32 cellular contexts compared by ENCODE assay signal in the genomic region with DNA sequence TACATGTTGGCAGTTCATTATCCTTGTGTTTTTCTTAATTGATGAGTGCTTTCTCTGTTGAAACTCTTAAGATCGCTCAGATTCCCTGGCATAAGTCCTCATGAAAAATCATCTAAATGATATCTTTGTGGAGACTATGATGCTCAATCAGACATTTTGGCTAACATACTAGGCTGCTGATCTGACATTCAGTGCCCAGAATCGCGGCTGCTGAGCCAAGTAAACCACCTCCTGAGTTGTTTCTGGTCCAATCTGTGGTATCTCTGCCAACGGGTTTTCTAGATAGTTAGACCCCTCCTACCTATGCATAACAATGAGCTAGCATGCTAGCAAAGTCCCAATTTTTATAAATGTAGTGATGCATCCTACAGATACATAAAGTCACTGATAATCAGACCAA.
"Had no signal": no experiment of that assay in that cellular context is flagged by ENCODE, and none has a peak within 500 bp of the region (broad histone marks: within the 10 kb centered on the region; RNA-seq: fewer than 3 reads in every experiment).

No MANE protein-coding gene starts in this region.

- H3K36me3 Mint-ChIP-seq: activated CD8-positive, alpha-beta memory T cell treated with anti-CD3 and anti-CD28 coated beads, Interleukin-2, amount 10 ng/mL, durations not matched to agents 7 days and 5 days; activated naive CD4-positive, alpha-beta T cell treated with anti-CD3 and anti-CD28 coated beads, Interleukin-2, amount 10 ng/mL, durations not matched to agents 7 days and 5 days; activated naive CD4-positive, alpha-beta T cell treated with anti-CD3 and anti-CD28 coated beads, Interleukin-2, amount 50 U/mL, for 24 hours; activated naive CD8-positive, alpha-beta T cell; activated naive CD8-positive, alpha-beta T cell treated with anti-CD3 and anti-CD28 coated beads, Interleukin-2, amount 10 ng/mL, durations not matched to agents 7 days and 5 days; brain had no signal

- H3K27me3 Mint-ChIP-seq: activated B cell treated with CpG ODN at 0.5 μM for 24 hours; activated CD4-positive, alpha-beta memory T cell treated with anti-CD3 and anti-CD28 coated beads, Interleukin-2, amount 10 ng/mL, durations not matched to agents 7 days and 5 days; activated CD4-positive, alpha-beta T cell treated with anti-CD3 and anti-CD28 coated beads, Interleukin-2, amount 10 ng/mL, durations not matched to agents 7 days and 5 days; activated CD8-positive, alpha-beta memory T cell treated with anti-CD3 and anti-CD28 coated beads, Interleukin-2, amount 10 ng/mL, durations not matched to agents 7 days and 5 days; activated naive CD4-positive, alpha-beta T cell treated with anti-CD3 and anti-CD28 coated beads, Interleukin-2, amount 10 ng/mL, durations not matched to agents 7 days and 5 days; activated naive CD4-positive, alpha-beta T cell treated with anti-CD3 and anti-CD28 coated beads, Interleukin-2, amount 50 U/mL, for 24 hours; activated naive CD8-positive, alpha-beta T cell; activated naive CD8-positive, alpha-beta T cell treated with anti-CD3 and anti-CD28 coated beads, Interleukin-2, amount 10 ng/mL, durations not matched to agents 7 days and 5 days; activated naive CD8-positive, alpha-beta T cell treated with anti-CD3 and anti-CD28 coated beads, Interleukin-2, amount 50 U/mL, for 24 hours; activated T-cell treated with anti-CD3 and anti-CD28 coated beads, Interleukin-2, amount 50 U/mL, for 24 hours; brain; central memory CD8-positive, alpha-beta T cell had no signal

- H3K27ac ChIP-seq: ascending aorta, cardiac muscle cell, VCaP had no signal

- H3K4me1 ChIP-seq: ascending aorta had no signal

- H3K36me3 ChIP-seq: ascending aorta, cardiac muscle cell had no signal

- H3K4me3 ChIP-seq: ascending aorta, cardiac muscle cell had no signal

- H3K27ac Mint-ChIP-seq: activated B cell treated with CpG ODN at 0.5 μM for 24 hours; activated CD4-positive, alpha-beta memory T cell treated with anti-CD3 and anti-CD28 coated beads, Interleukin-2, amount 10 ng/mL, durations not matched to agents 7 days and 5 days; activated CD4-positive, alpha-beta T cell treated with anti-CD3 and anti-CD28 coated beads, Interleukin-2, amount 10 ng/mL, durations not matched to agents 7 days and 5 days; activated CD8-positive, alpha-beta memory T cell treated with anti-CD3 and anti-CD28 coated beads, Interleukin-2, amount 10 ng/mL, durations not matched to agents 7 days and 5 days; activated CD8-positive, alpha-beta T cell treated with anti-CD3 and anti-CD28 coated beads, Interleukin-2, amount 10 ng/mL, durations not matched to agents 7 days and 5 days; activated naive CD4-positive, alpha-beta T cell treated with anti-CD3 and anti-CD28 coated beads, Interleukin-2, amount 10 ng/mL, durations not matched to agents 7 days and 5 days; activated naive CD4-positive, alpha-beta T cell treated with anti-CD3 and anti-CD28 coated beads, Interleukin-2, amount 50 U/mL, for 24 hours; activated naive CD8-positive, alpha-beta T cell; activated naive CD8-positive, alpha-beta T cell treated with anti-CD3 and anti-CD28 coated beads, Interleukin-2, amount 10 ng/mL, durations not matched to agents 7 days and 5 days; activated naive CD8-positive, alpha-beta T cell treated with anti-CD3 and anti-CD28 coated beads, Interleukin-2, amount 50 U/mL, for 24 hours; activated T-cell treated with anti-CD3 and anti-CD28 coated beads, Interleukin-2, amount 50 U/mL, for 24 hours; activated T-helper 2 cell treated with anti-CD3 and anti-CD28 coated beads, Interferon-gamma antibody, Interleukin-2, Interleukin-4, amounts not matched to agents 10 μg/mL and 5 μg/mL and 100 μg/mL, durations not matched to agents 14 hours and 24 hours and 36 hours; T-helper 1 cell treated with Interleukin-12 subunit alpha and Interleukin-12 subunit beta and Interleukin-4 antibody, amounts not matched to agents 30 μg/mL and 1 μg/mL, for 36 hours; T-helper 2 cell treated with Interferon-gamma antibody and Interleukin-4, amounts not matched to agents 5 μg/mL and 100 μg/mL, for 36 hours had no signal

- H3K4me1 Mint-ChIP-seq: activated B cell treated with CpG ODN at 0.5 μM for 24 hours; activated CD4-positive, alpha-beta memory T cell treated with anti-CD3 and anti-CD28 coated beads, Interleukin-2, amount 10 ng/mL, durations not matched to agents 7 days and 5 days; activated CD4-positive, alpha-beta T cell treated with anti-CD3 and anti-CD28 coated beads, Interleukin-2, amount 10 ng/mL, durations not matched to agents 7 days and 5 days; activated CD8-positive, alpha-beta memory T cell treated with anti-CD3 and anti-CD28 coated beads, Interleukin-2, amount 10 ng/mL, durations not matched to agents 7 days and 5 days; activated naive CD4-positive, alpha-beta T cell treated with anti-CD3 and anti-CD28 coated beads, Interleukin-2, amount 10 ng/mL, durations not matched to agents 7 days and 5 days; activated naive CD4-positive, alpha-beta T cell treated with anti-CD3 and anti-CD28 coated beads, Interleukin-2, amount 50 U/mL, for 24 hours; activated naive CD8-positive, alpha-beta T cell treated with anti-CD3 and anti-CD28 coated beads, Interleukin-2, amount 10 ng/mL, durations not matched to agents 7 days and 5 days; activated naive CD8-positive, alpha-beta T cell treated with anti-CD3 and anti-CD28 coated beads, Interleukin-2, amount 50 U/mL, for 24 hours; central memory CD8-positive, alpha-beta T cell had no signal

- ATAC-seq: activated CD8-positive, alpha-beta memory T cell treated with anti-CD3 and anti-CD28 coated beads, Interleukin-2, amount 10 ng/mL, durations not matched to agents 7 days and 5 days; activated CD8-positive, alpha-beta T cell treated with anti-CD3 and anti-CD28 coated beads, Interleukin-2, amount 10 ng/mL, durations not matched to agents 7 days and 5 days; activated naive CD8-positive, alpha-beta T cell treated with anti-CD3 and anti-CD28 coated beads, Interleukin-2, amount 50 U/mL, for 24 hours had no signal

- DNase-seq: activated B cell treated with CpG ODN at 0.5 μM for 24 hours; activated CD4-positive, alpha-beta memory T cell treated with anti-CD3 and anti-CD28 coated beads, Interleukin-2, amount 10 ng/mL, durations not matched to agents 7 days and 5 days; activated CD4-positive, alpha-beta T cell treated with anti-CD3 and anti-CD28 coated beads for 4 hours; activated CD4-positive, alpha-beta T cell treated with anti-CD3 and anti-CD28 coated beads, Interleukin-2, amount 10 ng/mL, durations not matched to agents 7 days and 5 days; activated CD4-positive, alpha-beta T cell treated with anti-CD3 and anti-CD28 coated beads, Interleukin-2, amount 50 U/mL, for 48 hours; activated CD4-positive, CD25-positive, alpha-beta regulatory T cell treated with anti-CD3 and anti-CD28 coated beads, Interleukin-2, amount 50 U/mL, for 72 hours; activated CD8-positive, alpha-beta memory T cell treated with anti-CD3 and anti-CD28 coated beads for 24 hours; activated CD8-positive, alpha-beta memory T cell treated with anti-CD3 and anti-CD28 coated beads, Interleukin-2, amount 10 ng/mL, durations not matched to agents 7 days and 5 days; activated CD8-positive, alpha-beta memory T cell treated with anti-CD3 and anti-CD28 coated beads, Interleukin-2, amount 50 U/mL, for 48 hours; activated CD8-positive, alpha-beta T cell treated with anti-CD3 and anti-CD28 coated beads, Interleukin-2, amount 10 ng/mL, durations not matched to agents 7 days and 5 days; activated effector memory CD4-positive, alpha-beta T cell treated with Interleukin-2 at 50 U/mL for 16 hours; activated gamma-delta T cell; activated naive CD4-positive, alpha-beta T cell treated with anti-CD3 and anti-CD28 coated beads, Interleukin-2, amount 10 ng/mL, durations not matched to agents 7 days and 5 days; activated naive CD4-positive, alpha-beta T cell treated with Interleukin-2 at 50 U/mL for 16 hours; activated naive CD8-positive, alpha-beta T cell treated with anti-CD3 and anti-CD28 coated beads, Interleukin-2, amount 10 ng/mL, durations not matched to agents 7 days and 5 days; activated naive CD8-positive, alpha-beta T cell treated with anti-CD3 and anti-CD28 coated beads, Interleukin-2, amount 50 U/mL, for 24 hours; activated T-cell treated with anti-CD3 and anti-CD28 coated beads, Interleukin-2, amount 50 U/mL, for 24 hours; activated T-cell treated with anti-CD3 and anti-CD28 coated beads, Interleukin-2, amount 50 U/mL, for 48 hours; cerebellar nuclear complex; T-helper 1 cell; T-helper 2 cell; T-helper 9 cell had no signal

- H3K9me3 Mint-ChIP-seq: activated CD4-positive, alpha-beta memory T cell treated with anti-CD3 and anti-CD28 coated beads, Interleukin-2, amount 10 ng/mL, durations not matched to agents 7 days and 5 days; activated CD4-positive, alpha-beta T cell treated with anti-CD3 and anti-CD28 coated beads, Interleukin-2, amount 10 ng/mL, durations not matched to agents 7 days and 5 days; activated naive CD8-positive, alpha-beta T cell treated with anti-CD3 and anti-CD28 coated beads, Interleukin-2, amount 10 ng/mL, durations not matched to agents 7 days and 5 days; activated naive CD8-positive, alpha-beta T cell treated with anti-CD3 and anti-CD28 coated beads, Interleukin-2, amount 50 U/mL, for 24 hours had no signal

- H3K27me3 ChIP-seq: ascending aorta, cardiac muscle cell had no signal

- H3K4me3 Mint-ChIP-seq: activated B cell treated with CpG ODN at 0.5 μM for 24 hours; activated CD4-positive, alpha-beta memory T cell treated with anti-CD3 and anti-CD28 coated beads, Interleukin-2, amount 10 ng/mL, durations not matched to agents 7 days and 5 days; activated CD4-positive, alpha-beta T cell treated with anti-CD3 and anti-CD28 coated beads, Interleukin-2, amount 10 ng/mL, durations not matched to agents 7 days and 5 days; activated CD8-positive, alpha-beta memory T cell treated with anti-CD3 and anti-CD28 coated beads, Interleukin-2, amount 10 ng/mL, durations not matched to agents 7 days and 5 days; activated CD8-positive, alpha-beta T cell treated with anti-CD3 and anti-CD28 coated beads, Interleukin-2, amount 10 ng/mL, durations not matched to agents 7 days and 5 days; activated naive CD4-positive, alpha-beta T cell treated with anti-CD3 and anti-CD28 coated beads, Interleukin-2, amount 10 ng/mL, durations not matched to agents 7 days and 5 days; activated naive CD4-positive, alpha-beta T cell treated with anti-CD3 and anti-CD28 coated beads, Interleukin-2, amount 50 U/mL, for 24 hours; activated naive CD8-positive, alpha-beta T cell; activated naive CD8-positive, alpha-beta T cell treated with anti-CD3 and anti-CD28 coated beads, Interleukin-2, amount 10 ng/mL, durations not matched to agents 7 days and 5 days; activated naive CD8-positive, alpha-beta T cell treated with anti-CD3 and anti-CD28 coated beads, Interleukin-2, amount 50 U/mL, for 24 hours; activated T-cell treated with anti-CD3 and anti-CD28 coated beads, Interleukin-2, amount 50 U/mL, for 24 hours; central memory CD8-positive, alpha-beta T cell; T-helper 1 cell treated with Interleukin-12 subunit alpha and Interleukin-12 subunit beta and Interleukin-4 antibody, amounts not matched to agents 30 μg/mL and 1 μg/mL, for 36 hours; T-helper 2 cell treated with Interferon-gamma antibody and Interleukin-4, amounts not matched to agents 5 μg/mL and 100 μg/mL, for 36 hours had no signal

- H3K9me3 ChIP-seq: ascending aorta had no signal
